ENCODE assay signal across 13 cellular contexts in the genomic region with DNA sequence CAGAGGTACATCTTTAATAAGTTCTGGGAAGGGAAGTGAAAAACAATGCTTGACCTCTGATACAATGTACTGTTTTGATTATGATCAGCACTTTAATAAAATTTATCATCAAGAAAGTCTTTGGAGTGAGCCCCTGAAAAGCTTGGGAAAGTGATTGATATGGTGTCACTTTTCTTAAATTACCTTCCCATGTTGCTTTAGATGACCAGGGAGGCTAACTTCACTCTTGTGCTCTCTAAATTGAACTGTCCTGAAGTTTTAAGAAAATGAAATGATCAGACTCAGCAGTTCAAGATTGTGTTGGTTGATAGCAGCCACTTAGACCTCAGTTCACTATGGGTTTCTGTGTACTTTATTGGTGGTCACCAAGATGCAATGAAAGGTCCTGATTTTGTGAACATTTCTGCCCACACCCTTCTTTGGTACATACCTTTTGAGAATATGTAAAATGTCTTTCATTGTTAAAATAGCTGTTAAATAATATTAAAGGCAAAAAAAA. TPM values are rescaled to one million over a fixed set of nuclear protein-coding genes. Genes with fewer than 3 reads are reported as not detected.
DNase-seq lines count a peak whose midpoint lies in the region; ATAC-seq and TF ChIP-seq lines count a peak whose summit lies in the region.
"Had no signal": no experiment of that assay in that cellular context is flagged by ENCODE, and none has a peak within 500 bp of the region (broad histone marks: within the 10 kb centered on the region; RNA-seq: fewer than 3 reads in every experiment).

No MANE protein-coding gene starts in this region.

- H4K20me1 ChIP-seq in OCI-LY7 (ENCODE audit: insufficient read depth, low read length): 0 out of 2 replicates have a peak, but pooled peaks cover 8% of the 10 kb centered on the region

- BruUV-seq in OCI-LY7 (replicated peaks; lab: Mats Ljungman, UMichigan): no TSS peak

- no peaks in the 10 kb centered on the region for H3K9me3 ChIP-seq in OCI-LY7 (ENCODE audit: low read length)
- H3K9me3 ChIP-seq in esophagus muscularis mucosa: no peaks in the 10 kb centered on the region

- intact Hi-C loops in OCI-LY7 (cut with micrococcal nuclease; ENCODE audit: unreplicated experiment) (no loop called here), esophagus muscularis mucosa (cut with DNase I) (no loop called here)

- peak overlapping the region; percentile 86 for H3K4me3 Mint-ChIP-seq in activated naive CD4-positive, alpha-beta T cell treated with anti-CD3 and anti-CD28 coated beads, Interleukin-2, amount 50 U/mL, for 24 hours
- H3K4me3 Mint-ChIP-seq in stimulated activated naive CD8-positive, alpha-beta T cell treated with anti-CD3 and anti-CD28 coated beads, Interleukin-15, amount 100 ng/mL, for 72 hours: peak overlapping the region; percentile 83 to 88
- H3K4me3 Mint-ChIP-seq: dendritic cell treated with granulocyte-macrophage colony-stimulating factor and Interleukin-4, amounts not matched to agents 40 ng/mL and 50 ng/mL, for 4 days had no signal

- no peak for TF ChIP-seq POLR2A in esophagus muscularis mucosa (IDR thresholded peaks at IDR 0.05; ENCODE audit: low read depth)

- peaks cover 5% of the 10 kb centered on the region for H3K9me3 Mint-ChIP-seq in activated naive CD4-positive, alpha-beta T cell treated with anti-CD3 and anti-CD28 coated beads, Interleukin-2, amount 50 U/mL, for 24 hours
- H3K9me3 Mint-ChIP-seq in stimulated activated naive CD8-positive, alpha-beta T cell treated with anti-CD3 and anti-CD28 coated beads, Interleukin-15, amount 100 ng/mL, for 72 hours: peaks cover 0 to 3% of the 10 kb centered on the region in 2 donors

- ATAC-seq in stimulated activated naive CD8-positive, alpha-beta T cell treated with anti-CD3 and anti-CD28 coated beads, Interleukin-15, amount 100 ng/mL, for 72 hours: peak; percentile 18
- no peak for ATAC-seq in GM21515 (IDR thresholded peaks at IDR 0.05; ENCODE audit: unreplicated experiment)
- ATAC-seq: PC-3 had no signal

- H3K4me1 ChIP-seq in OCI-LY7 (ENCODE audit: insufficient read depth, low read length, poor library complexity, severe bottlenecking) (peaks cover 98% of the 10 kb centered on the region), esophagus muscularis mucosa (peaks cover 90 to 100% (median 99%) of the 10 kb centered on the region in 4 donors)

- no peaks in the 10 kb centered on the region for H3K27me3 Mint-ChIP-seq in activated naive CD4-positive, alpha-beta T cell treated with anti-CD3 and anti-CD28 coated beads, Interleukin-2, amount 50 U/mL, for 24 hours
- H3K27me3 Mint-ChIP-seq in stimulated activated naive CD8-positive, alpha-beta T cell treated with anti-CD3 and anti-CD28 coated beads, Interleukin-15, amount 100 ng/mL, for 72 hours: no peaks in the 10 kb centered on the region
- H3K27me3 Mint-ChIP-seq: dendritic cell treated with granulocyte-macrophage colony-stimulating factor and Interleukin-4, amounts not matched to agents 40 ng/mL and 50 ng/mL, for 4 days had no signal

- H3K36me3 ChIP-seq in OCI-LY7 (ENCODE audit: insufficient read depth, low read length): peaks cover 36% of the 10 kb centered on the region
- peaks cover 5 to 24% (median 7%) of the 10 kb centered on the region in 4 donors for H3K36me3 ChIP-seq in esophagus muscularis mucosa

- H3K4me1 Mint-ChIP-seq in activated naive CD4-positive, alpha-beta T cell treated with anti-CD3 and anti-CD28 coated beads, Interleukin-2, amount 50 U/mL, for 24 hours: peaks cover 94% of the 10 kb centered on the region
- peaks cover 100% of the 10 kb centered on the region for H3K4me1 Mint-ChIP-seq in stimulated activated naive CD8-positive, alpha-beta T cell treated with anti-CD3 and anti-CD28 coated beads, Interleukin-15, amount 100 ng/mL, for 72 hours

- CTCF ChIA-PET in OCI-LY7 (lab: Charles Lee; ENCODE audit: unreplicated experiment): no interaction called here

- H3K27ac ChIP-seq in OCI-LY7 (ENCODE audit: low read depth, low read length, poor library complexity, severe bottlenecking) (peak overlapping the region; percentile 56), esophagus muscularis mucosa (replicated peaks in 1 of 4) (peak overlapping the region; percentile 5 to 43 (median 38))

- H3K36me3 Mint-ChIP-seq in activated naive CD4-positive, alpha-beta T cell treated with anti-CD3 and anti-CD28 coated beads, Interleukin-2, amount 50 U/mL, for 24 hours: peaks cover 58% of the 10 kb centered on the region

- H3K27me3 ChIP-seq in esophagus muscularis mucosa: no peaks in the 10 kb centered on the region

- peak overlapping the region; percentile 99 for H3K27ac Mint-ChIP-seq in activated naive CD4-positive, alpha-beta T cell treated with anti-CD3 and anti-CD28 coated beads, Interleukin-2, amount 50 U/mL, for 24 hours
- H3K27ac Mint-ChIP-seq in stimulated activated naive CD8-positive, alpha-beta T cell treated with anti-CD3 and anti-CD28 coated beads, Interleukin-15, amount 100 ng/mL, for 72 hours: peak overlapping the region; percentile 97 to 99
- H3K27ac Mint-ChIP-seq: dendritic cell treated with granulocyte-macrophage colony-stimulating factor and Interleukin-4, amounts not matched to agents 40 ng/mL and 50 ng/mL, for 4 days had no signal

- no peak for TF ChIP-seq EP300 in esophagus muscularis mucosa (IDR thresholded peaks at IDR 0.05)

- H3K9me2 ChIP-seq in OCI-LY7 (ENCODE audit: insufficient read depth, low read length): no peaks in the 10 kb centered on the region

- H3K4me3 ChIP-seq in OCI-LY7 (ENCODE audit: low read depth, low read length, poor library complexity, severe bottlenecking) (peak overlapping the region; percentile 20), esophagus muscularis mucosa (no peak overlapping the region)

- no peak for TF ChIP-seq CTCF in OCI-LY7 (conservative IDR thresholded peaks at IDR 0.05; ENCODE audit: low read length)
- no peak for TF ChIP-seq CTCF in esophagus muscularis mucosa (IDR thresholded peaks at IDR 0.05)

- H2AFZ ChIP-seq in OCI-LY7 (ENCODE audit: low read length): no peak overlapping the region

- POLR2A ChIA-PET in OCI-LY7 (lab: Charles Lee): interaction anchor here (0.6 to 5.9 kb wide), 10 partner anchors 8 to 61 kb away, joined by 3 to 76 read pairs (median 6); no protein-coding TSS in a partner anchor

- H3K4me2 ChIP-seq in OCI-LY7 (ENCODE audit: low read length): peak overlapping the region; percentile 60

- DNase-seq in activated naive CD4-positive, alpha-beta T cell treated with Interleukin-2 at 50 U/mL for 16 hours: no peak
- DNase-seq in OCI-LY7 (ENCODE audit: low spot score): no peak
- no peak for DNase-seq in esophagus muscularis mucosa (ENCODE audit: extremely low spot score)
- no peak for DNase-seq in stimulated activated naive CD8-positive, alpha-beta T cell treated with anti-CD3 and anti-CD28 coated beads, Interleukin-15, amount 100 ng/mL, for 72 hours
- DNase-seq in activated effector memory CD4-positive, alpha-beta T cell treated with Interleukin-2 at 50 U/mL for 16 hours: no peak
- no peak for DNase-seq in AML-193 (lab: John Stamatoyannopoulos, UW)
- DNase-seq: anterior cingulate cortex, EL, MV-4-11, PC-3 had no signal

- peaks cover 99% of the 10 kb centered on the region for H3K79me2 ChIP-seq in OCI-LY7 (ENCODE audit: insufficient read depth, low read depth, low read length)

RNA-seq across cellular contexts. Expression of a gene that starts 15.7 kb away (rescaled TPM):
- total RNA-seq in OCI-LY7 (2014; rRNA removed; shearing (Covaris generic)): 28.1 and 29.6 TPM in 2 replicates
- total RNA-seq in OCI-LY7 (2022): 25.2 and 29.5 TPM in 2 replicates
- total RNA-seq in esophagus muscularis mucosa: 100 to 1,000 TPM; 202 to 292 (median 261) TPM

Comparison
In these comparisons a context has a peak if more than half of its experiments do, and no peak if none do; other contexts are left out.
1. RNA of a gene that starts 15.7 kb away (total RNA-seq): 202 to 292 TPM in esophagus muscularis mucosa; 25.2 to 29.6 TPM in OCI-LY7; every median in the first group is over 4 times any median in the second.